ENCODE assay signal across 7 cellular contexts in the genomic region with DNA sequence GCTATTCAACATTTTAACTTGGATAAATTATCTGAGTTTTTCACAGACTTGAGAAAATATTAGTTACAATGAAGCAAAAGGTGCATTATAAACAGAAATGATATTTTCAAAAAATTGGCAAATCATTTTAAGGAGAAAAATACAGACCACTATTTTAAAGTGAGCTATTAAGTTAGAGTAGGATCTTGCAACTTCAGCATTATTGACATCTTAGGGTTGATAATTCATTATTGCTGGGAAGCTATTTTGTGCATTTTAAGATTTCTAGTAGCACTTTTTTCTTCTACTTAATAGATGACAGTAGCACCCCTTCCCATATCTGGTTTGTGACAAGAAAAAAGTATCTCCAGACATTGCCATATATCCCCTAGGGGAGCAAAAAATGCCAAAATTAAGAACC.
"Had no signal": no experiment of that assay in that cellular context is flagged by ENCODE, and none has a peak within 500 bp of the region (broad histone marks: within the 10 kb centered on the region; RNA-seq: fewer than 3 reads in every experiment).

No MANE protein-coding gene starts in this region.

- ATAC-seq: GM23338 had no signal

- FAIRE-seq: H1 had no signal

- H3K9ac ChIP-seq: KMS-11 had no signal

- DNase-seq: H9, HCEC 1CT, Karpas-422, KBM-7 had no signal

- H3K4me3 ChIP-seq: GM23338 had no signal

- H3K27ac ChIP-seq: KMS-11 had no signal

- H3K4me2 ChIP-seq: GM23338, KMS-11 had no signal

- H2AFZ ChIP-seq: GM23338 had no signal
